Comparison of ENCODE assay signal across 9 cellular contexts in the genomic region with DNA sequence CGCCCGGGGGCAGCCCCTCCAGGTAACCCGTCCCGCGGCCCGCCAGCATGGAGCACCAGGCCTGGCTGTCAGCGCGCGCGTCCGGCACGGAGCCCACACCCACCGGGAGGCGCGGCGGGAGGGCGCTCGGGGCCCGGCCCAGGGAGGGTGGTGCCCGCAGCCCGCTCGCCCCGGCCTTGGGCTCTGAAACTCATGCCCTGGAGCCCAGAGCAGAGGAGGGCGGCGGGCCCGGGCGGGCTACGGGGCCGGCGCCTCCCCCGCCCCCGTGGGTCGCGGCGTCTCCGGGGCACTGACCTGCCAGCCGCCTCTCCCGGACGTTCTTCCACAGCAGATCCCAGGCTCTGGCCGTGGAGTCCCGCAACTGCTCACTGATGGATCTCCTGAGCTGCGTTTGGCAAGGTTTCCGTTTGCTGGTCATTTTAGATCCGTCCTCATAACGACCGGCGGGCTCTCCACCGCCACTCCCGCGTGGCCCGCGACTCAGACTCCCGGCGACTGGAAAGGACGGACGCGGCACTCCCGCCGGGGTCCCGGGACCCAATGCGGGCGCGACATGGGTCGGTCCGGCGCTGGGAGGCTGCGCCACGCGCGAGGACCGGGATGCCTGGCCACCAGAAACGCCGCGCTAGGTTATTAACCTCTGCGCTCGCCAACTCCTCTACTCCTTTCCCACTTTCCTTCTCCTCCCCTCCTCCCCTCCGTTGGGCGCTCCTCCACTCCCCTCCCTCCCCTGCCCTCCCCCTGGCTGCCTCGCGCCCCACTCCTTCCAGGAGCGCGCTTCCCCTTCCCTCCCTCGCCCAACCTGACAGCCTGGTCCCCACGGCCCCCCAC.
DNase-seq lines count a peak whose midpoint lies in the region; ATAC-seq and TF ChIP-seq lines count a peak whose summit lies in the region.
"Had no signal": no experiment of that assay in that cellular context is flagged by ENCODE, and none has a peak within 500 bp of the region (broad histone marks: within the 10 kb centered on the region; RNA-seq: fewer than 3 reads in every experiment).

No MANE protein-coding gene starts in this region.

- no peaks in the 10 kb centered on the region for H3K27me3 Mint-ChIP-seq in Calu3 (ENCODE audit: unreplicated experiment)
- H3K27me3 Mint-ChIP-seq in neural progenitor cell (ENCODE audit: insufficient read depth, low read depth), result peaks cover 15% of the 10 kb centered on the region

- no peaks in the 10 kb centered on the region for H3K36me3 ChIP-seq in neural progenitor cell

- no peaks in the 10 kb centered on the region for H3K4me1 Mint-ChIP-seq in Calu3 (ENCODE audit: low read depth, unreplicated experiment)
- H3K4me1 Mint-ChIP-seq in neural progenitor cell, result peaks cover 3% of the 10 kb centered on the region

- ATAC-seq in HG02852 (IDR thresholded peaks at IDR 0.05; ENCODE audit: unreplicated experiment) (no peak), GM21381 (IDR thresholded peaks at IDR 0.05; ENCODE audit: unreplicated experiment) (no peak), GM18907 (IDR thresholded peaks at IDR 0.05; ENCODE audit: unreplicated experiment) (no peak)

- H3K9ac ChIP-seq in neural progenitor cell, result no peak overlapping the region

- H3K4me3 Mint-ChIP-seq in Calu3 (ENCODE audit: low read depth, unreplicated experiment) (peak overlapping the region; percentile 87), neural progenitor cell (peak overlapping the region; percentile 85)

- H3K4me2 ChIP-seq in neural progenitor cell, result peak overlapping the region; percentile 94

- no peaks in the 10 kb centered on the region for H4K20me1 ChIP-seq in neural progenitor cell (ENCODE audit: low read depth)

- peak overlapping the region; percentile 94 for H2AFZ ChIP-seq in neural progenitor cell (replicated peaks)

- H3K4me3 ChIP-seq in foreskin fibroblast (ENCODE audit: low read depth in 1 of 2, low read length in 2 of 2) (peak overlapping the region; percentile 63 to 73), neural progenitor cell (peak overlapping the region; percentile 64)

- H3K27me3 ChIP-seq in neural progenitor cell, result peaks cover 53% of the 10 kb centered on the region

- BruUV-seq in Calu3 (replicated peaks; lab: Mats Ljungman, UMichigan), result no TSS peak

- intact Hi-C loops in Calu3 (cut with micrococcal nuclease; ENCODE audit: unreplicated experiment), result no loop called here

- H3K79me2 ChIP-seq in neural progenitor cell (ENCODE audit: low read depth), result no peaks in the 10 kb centered on the region

- H3K9me3 ChIP-seq in neural progenitor cell (ENCODE audit: low read depth), result no peaks in the 10 kb centered on the region

- TF ChIP-seq CTCF in Calu3 (IDR thresholded peaks at IDR 0.05; ENCODE audit: unreplicated experiment) (no peak), foreskin fibroblast (IDR thresholded peaks at IDR 0.05; ENCODE audit: low read depth, low read length) (no peak), neural progenitor cell (IDR thresholded peaks at IDR 0.05) (no peak)

- no peak overlapping the region for H3K27ac ChIP-seq in neural progenitor cell
- H3K27ac ChIP-seq: epithelial cell of prostate had no signal

- peak overlapping the region; percentile 47 for H3K27ac Mint-ChIP-seq in Calu3 (ENCODE audit: unreplicated experiment)
- no peak overlapping the region for H3K27ac Mint-ChIP-seq in neural progenitor cell

- H3F3A ChIP-seq in neural progenitor cell (ENCODE audit: low read depth), result no peaks in the 10 kb centered on the region

- peaks cover 16% of the 10 kb centered on the region for H3K36me3 Mint-ChIP-seq in Calu3 (ENCODE audit: insufficient read depth, unreplicated experiment)
- peaks cover 2% of the 10 kb centered on the region for H3K36me3 Mint-ChIP-seq in neural progenitor cell

- peak; percentile 43 for DNase-seq in Calu3
- DNase-seq in RPMI7951 (ENCODE audit: low read depth), result peak; percentile 46
- peak in 1 of 2 donors; percentile 70 for DNase-seq in foreskin fibroblast
- DNase-seq in neural progenitor cell (ENCODE audit: low spot score), result peak; percentile 47
- DNase-seq in NCI-H446 (lab: John Stamatoyannopoulos, UW), result no peak

- H3K9me3 Mint-ChIP-seq in Calu3 (ENCODE audit: low read depth, unreplicated experiment) (no peaks in the 10 kb centered on the region), neural progenitor cell (no peaks in the 10 kb centered on the region)

- CTCF ChIA-PET in Calu3 (lab: Charles Lee), result interaction anchor here (0.6 kb wide), 1 partner anchor 67 kb away, joined by 4 read pairs; no protein-coding TSS in a partner anchor

- H3K4me1 ChIP-seq in neural progenitor cell, result peaks cover 2% of the 10 kb centered on the region

Comparison
In these comparisons a context has a peak if more than half of its experiments do, and no peak if none do; other contexts are left out.
1. DNase-seq: peak in Calu3 (single experiment), RPMI7951 (single experiment) and neural progenitor cell (single experiment); none in NCI-H446 (0 of 2).